In genomic region chr20:22489614-22490286, GRCh38 we compare ENCODE assay signal across 24 cellular contexts.
DNase-seq lines count a peak whose midpoint lies in the region; ATAC-seq, FAIRE-seq and TF ChIP-seq lines count a peak whose summit lies in the region.
"Had no signal": no experiment of that assay in that cellular context is flagged by ENCODE, and none has a peak within 500 bp of the region (broad histone marks: within the 10 kb centered on the region; RNA-seq: fewer than 3 reads in every experiment).

No MANE protein-coding gene starts in this region.

- H3K9me3 ChIP-seq in body of pancreas, result no peaks in the 10 kb centered on the region
- H3K9me3 ChIP-seq in HepG2 (ENCODE audit: low read length), result 0 out of 2 replicates have a peak, but pooled peaks cover 4% of the 10 kb centered on the region
- no peaks in the 10 kb centered on the region for H3K9me3 ChIP-seq in transverse colon
- H3K9me3 ChIP-seq: prostate gland had no signal

- H3K9ac ChIP-seq in HepG2 (ENCODE audit: insufficient read depth, low read depth, low read length), result peak overlapping the region; percentile 69

- no peak for TF ChIP-seq RAD21 in HepG2 (CRISPR knock-in tag; IDR thresholded peaks at IDR 0.05)

- no peaks in the 10 kb centered on the region for H3K27me3 ChIP-seq in body of pancreas
- H3K27me3 ChIP-seq in HepG2 (ENCODE audit: control insufficient read depth in 1 of 2, insufficient read depth in 2 of 2, low read length in 2 of 2), result no peaks in the 10 kb centered on the region
- H3K27me3 ChIP-seq in transverse colon, result no peaks in the 10 kb centered on the region

- peak overlapping the region; percentile 87 for H3K4me2 ChIP-seq in HepG2 (ENCODE audit: low read depth, low read length)

- H3K79me2 ChIP-seq in HepG2 (ENCODE audit: insufficient read depth, low read length), result no peaks in the 10 kb centered on the region

- peaks cover 45% of the 10 kb centered on the region for H3K4me1 ChIP-seq in body of pancreas
- peaks cover 42% of the 10 kb centered on the region for H3K4me1 ChIP-seq in HepG2 (ENCODE audit: insufficient read depth, low read length)
- peaks cover 0 to 25% (median 10%) of the 10 kb centered on the region in 4 donors for H3K4me1 ChIP-seq in transverse colon
- H3K4me1 ChIP-seq: prostate gland had no signal

- TF ChIP-seq EP300 in HepG2 (IDR thresholded peaks at IDR 0.05; ENCODE audit: low read depth in 2 of 2, low read length in 2 of 2) (no peak; a peak in 1 of 4 replicates), HepG2 (CRISPR knock-in tag; IDR thresholded peaks at IDR 0.05; ENCODE audit: borderline replicate concordance) (no peak), transverse colon (IDR thresholded peaks at IDR 0.05; ENCODE audit: low read depth) (no peak)

- H3K36me3 ChIP-seq in body of pancreas (replicated peaks in 1 of 2; ENCODE audit: insufficient read depth in 1 of 2, low read depth in 2 of 2) (no peaks in the 10 kb centered on the region), HepG2 (replicated peaks in 1 of 2; ENCODE audit: control insufficient read depth in 1 of 2, insufficient read depth in 2 of 2, low read length in 2 of 2) (no peaks in the 10 kb centered on the region), transverse colon (no peaks in the 10 kb centered on the region)
- H3K36me3 ChIP-seq: prostate gland had no signal

- intact Hi-C loops in body of pancreas (cut with DNase I), result loop anchor here (10.0 kb wide), 1 partner anchor 75 kb away; no protein-coding TSS in a partner anchor
- intact Hi-C loops in HepG2 (cut with micrococcal nuclease; ENCODE audit: unreplicated experiment), result loop anchor here (1.0 to 2.0 kb wide), 10 partner anchors 19 to 195 kb away; partner anchors contain the start of gene FOXA2
- intact Hi-C loops in transverse colon (cut with DNase I; ENCODE audit: low total_unique reads), result no loop called here

- POLR2A ChIA-PET in HepG2 (lab: Yijun Ruan, JAX), result interaction anchor here (0.8 to 5.0 kb wide), 21 partner anchors 10 to 1777 kb away, joined by 3 to 147 read pairs (median 9); partner anchors contain the start of genes FOXA2 and RALGAPA2

- CTCF ChIA-PET in HepG2 (lab: Yijun Ruan, JAX; ENCODE audit: low intra/inter-chr PET ratio, low total read pairs), result interaction anchor here (1.7 to 2.4 kb wide), 2 partner anchors 37 to 96 kb away, joined by 7 to 27 read pairs; partner anchors contain the start of gene FOXA2

- H3K4me1 Mint-ChIP-seq in activated naive CD8-positive, alpha-beta T cell treated with anti-CD3 and anti-CD28 coated beads for 36 hours, result no peaks in the 10 kb centered on the region
- H3K4me1 Mint-ChIP-seq: activated naive CD8-positive, alpha-beta T cell treated with anti-CD3 and anti-CD28 coated beads, Interleukin-2, amount 50 U/mL, for 24 hours; CD4-positive, alpha-beta memory T cell had no signal

- H3K27ac Mint-ChIP-seq in activated naive CD8-positive, alpha-beta T cell treated with anti-CD3 and anti-CD28 coated beads for 36 hours, result no peak overlapping the region
- H3K27ac Mint-ChIP-seq: activated CD4-positive, alpha-beta memory T cell treated with anti-CD3 and anti-CD28 coated beads for 36 hours; activated naive CD8-positive, alpha-beta T cell treated with anti-CD3 and anti-CD28 coated beads, Interleukin-2, amount 50 U/mL, for 24 hours; CD4-positive, alpha-beta memory T cell; H9 had no signal

- TF ChIP-seq CTCF in body of pancreas (IDR thresholded peaks at IDR 0.05) (no peak), HepG2 (CRISPR knock-in tag; IDR thresholded peaks at IDR 0.05) (no peak), transverse colon (IDR thresholded peaks at IDR 0.05) (no peak)

- peak overlapping the region; percentile 89 to 97 (median 95) for H3K27ac ChIP-seq in body of pancreas
- peak overlapping the region; percentile 84 for H3K27ac ChIP-seq in HepG2 (ENCODE audit: extremely low read length, insufficient read depth, low read length)
- H3K27ac ChIP-seq in transverse colon, result peak overlapping the region; percentile 46 to 84 (median 81)
- H3K27ac ChIP-seq: 22Rv1 had no signal

- BruUV-seq in HepG2 (replicated peaks; lab: Mats Ljungman, UMichigan), result no TSS peak

- H3K4me3 Mint-ChIP-seq in activated naive CD8-positive, alpha-beta T cell treated with anti-CD3 and anti-CD28 coated beads for 36 hours, result no peak overlapping the region
- H3K4me3 Mint-ChIP-seq: activated CD4-positive, alpha-beta memory T cell treated with anti-CD3 and anti-CD28 coated beads for 36 hours; activated naive CD8-positive, alpha-beta T cell treated with anti-CD3 and anti-CD28 coated beads, Interleukin-2, amount 50 U/mL, for 24 hours; CD4-positive, alpha-beta memory T cell; H9 had no signal

- H3K4me3 ChIP-seq in body of pancreas, result no peak overlapping the region
- peak overlapping the region; percentile 41 to 61 (median 59) for H3K4me3 ChIP-seq in HepG2 (replicated peaks in 1 of 3; ENCODE audit: insufficient read depth in 1 of 3, low read depth in 2 of 3, low read length in 3 of 3)
- H3K4me3 ChIP-seq in transverse colon, result no peak overlapping the region
- H3K4me3 ChIP-seq: lung, prostate gland had no signal

- in situ Hi-C loops in HepG2 (cut with HindIII; ENCODE audit: extremely low pct_ligation_motif_present, low pct_unique_long_range_greater_than_20kb), result no loop called here
- in situ Hi-C loops in transverse colon (cut with MboI; ENCODE audit: low pct_ligation_motif_present in 1 of 4, low pct_unique_long_range_greater_than_20kb in 1 of 4, low sequenced_read_pairs in 3 of 4), result no loop called here

- peak overlapping the region; percentile 79 for H2AFZ ChIP-seq in HepG2 (ENCODE audit: low read length)

- H3K27me3 Mint-ChIP-seq in activated naive CD8-positive, alpha-beta T cell treated with anti-CD3 and anti-CD28 coated beads for 36 hours, result peaks cover 5% of the 10 kb centered on the region
- H3K27me3 Mint-ChIP-seq: activated CD4-positive, alpha-beta memory T cell treated with anti-CD3 and anti-CD28 coated beads for 36 hours; CD4-positive, alpha-beta memory T cell had no signal

- peak; percentile 41 for DNase-seq in DMS153 treated with DMSO at 0.1 percent for 48 hours (lab: John Stamatoyannopoulos, UW; ENCODE audit: unreplicated experiment)
- DNase-seq in DMS153 (lab: John Stamatoyannopoulos, UW), result no peak
- DNase-seq in body of pancreas, result peak; percentile 37 to 52 (median 45)
- peak; percentile 50 for DNase-seq in HepG2 (ENCODE audit: low spot score)
- no peak for DNase-seq in transverse colon
- no peak for DNase-seq in dedifferentiated amniotic fluid mesenchymal stem cell (ENCODE audit: extremely low spot score)
- no peak for DNase-seq in activated naive CD8-positive, alpha-beta T cell treated with anti-CD3 and anti-CD28 coated beads for 36 hours
- no peak for DNase-seq in AG08395 (ENCODE audit: low spot score)
- DNase-seq: activated CD4-positive, alpha-beta memory T cell treated with anti-CD3 and anti-CD28 coated beads for 36 hours; activated effector memory CD4-positive, alpha-beta T cell treated with anti-CD3 and anti-CD28 coated beads, Interleukin-2, amount 50 U/mL, for 16 hours; activated naive CD8-positive, alpha-beta T cell treated with anti-CD3 and anti-CD28 coated beads, Interleukin-2, amount 50 U/mL, for 24 hours; CD4-positive, alpha-beta memory T cell; DMS79; effector CD4-positive, alpha-beta T cell; H9; KG1; NCI-H187 treated with DMSO at 0.1 percent for 48 hours; trophoblast cell had no signal

- peaks cover 1% of the 10 kb centered on the region for H3K9me3 Mint-ChIP-seq in activated naive CD8-positive, alpha-beta T cell treated with anti-CD3 and anti-CD28 coated beads for 36 hours

- TF ChIP-seq POLR2A in body of pancreas (IDR thresholded peaks at IDR 0.05) (peak in 2 of 3 donors; percentile 28 to 45), HepG2 (IDR thresholded peaks at IDR 0.05; ENCODE audit: insufficient read depth in 1 of 2, low read depth in 2 of 2, low read length in 2 of 2) (no peak), transverse colon (IDR thresholded peaks at IDR 0.05) (no peak)

- WGBS in body of pancreas, 2 donors, result 15 to 19% methylated on average over 11 of the region's 11 CpGs
- under 1% methylated on average over 11 of the region's 11 CpGs for WGBS in HepG2 (ENCODE audit: low lambda C conversion rate)
- whole genome bisulfite sequencing in transverse colon (ENCODE audit: low coverage in 1 of 2), 2 donors, result 48 to 49% methylated on average over 8 to 11 of the region's 11 CpGs

- no peaks in the 10 kb centered on the region for H3K36me3 Mint-ChIP-seq in activated naive CD8-positive, alpha-beta T cell treated with anti-CD3 and anti-CD28 coated beads for 36 hours
- H3K36me3 Mint-ChIP-seq: activated CD4-positive, alpha-beta memory T cell treated with anti-CD3 and anti-CD28 coated beads for 36 hours; CD4-positive, alpha-beta memory T cell had no signal

- FAIRE-seq in HepG2 (lab: Jason Lieb, UNC), result no peak
- FAIRE-seq: frontal cortex, GM18507 had no signal

- H4K20me1 ChIP-seq in HepG2 (ENCODE audit: insufficient read depth, low read length), result no peaks in the 10 kb centered on the region

- ATAC-seq in body of pancreas, result peak; percentile 30
- peak; percentile 49 for ATAC-seq in HepG2
- ATAC-seq: activated CD4-positive, CD25-positive, alpha-beta regulatory T cell treated with anti-CD3 and anti-CD28 coated beads, Interleukin-2, amount 50 U/mL, for 24 hours; activated naive CD8-positive, alpha-beta T cell treated with anti-CD3 and anti-CD28 coated beads, Interleukin-2, amount 50 U/mL, for 24 hours had no signal

TF ChIP-seq in HepG2, 621 proteins besides CTCF, POLR2A, EP300 and RAD21 (continues in another document):
- no peak for TF ChIP-seq SAFB2 (CRISPR knock-in tag; IDR thresholded peaks at IDR 0.05; ENCODE audit: borderline replicate concordance, low read depth)
- TF ChIP-seq THRA (CRISPR knock-in tag; IDR thresholded peaks at IDR 0.05; ENCODE audit: borderline replicate concordance), result no peak
- no peak for TF ChIP-seq SIX4 (CRISPR knock-in tag; IDR thresholded peaks at IDR 0.05)
- no peak for TF ChIP-seq THYN1 (CRISPR knock-in tag; IDR thresholded peaks at IDR 0.05; ENCODE audit: borderline replicate concordance, low read depth)
- TF ChIP-seq MIER3 (CRISPR knock-in tag; IDR thresholded peaks at IDR 0.05; ENCODE audit: borderline replicate concordance), result no peak
- TF ChIP-seq CEBPG (CRISPR knock-in tag; IDR thresholded peaks at IDR 0.05), result no peak
- no peak for TF ChIP-seq DR1 (CRISPR knock-in tag; IDR thresholded peaks at IDR 0.05)
- TF ChIP-seq SSRP1 (CRISPR knock-in tag; IDR thresholded peaks at IDR 0.05), result no peak
- TF ChIP-seq SUZ12 (IDR thresholded peaks at IDR 0.05; ENCODE audit: low read depth, low read length), result no peak

Comparison
In these comparisons a context has a peak if more than half of its experiments do, and no peak if none do; other contexts are left out.
1. DNase-seq: peak in DMS153 treated with DMSO at 0.1 percent for 48 hours (single experiment), body of pancreas (4 of 4) and HepG2 (single experiment); none in DMS153 (single experiment), transverse colon (single experiment), dedifferentiated amniotic fluid mesenchymal stem cell (single experiment), activated naive CD8-positive, alpha-beta T cell treated with anti-CD3 and anti-CD28 coated beads for 36 hours (single experiment) and AG08395 (single experiment).
2. H3K4me3 ChIP-seq: peak in HepG2 (3 of 3); none in body of pancreas (0 of 2) and transverse colon (0 of 4).
3. POLR2A ChIP-seq: peak in body of pancreas (2 of 3); none in HepG2 (0 of 2) and transverse colon (single experiment).
4. Peak in every context shown above with its lines, with median percentiles within 50 percentile points of each other: H3K27ac ChIP-seq.